ENCODE assay signal across 1 cellular context in genomic region chr11:33976351-33977199, GRCh38.
TF ChIP-seq lines count a peak whose summit lies in the region.

No MANE protein-coding gene starts in this region.

TF ChIP-seq in IMR-90, 13 proteins besides CTCF, POLR2A, EP300 and RAD21 (continued from another document):
- TF ChIP-seq ELK1 (IDR thresholded peaks at IDR 0.05; ENCODE audit: borderline replicate concordance, low read depth, low read length), result no peak
- no peak for TF ChIP-seq FOS (IDR thresholded peaks at IDR 0.05; ENCODE audit: low read depth, low read length)
- no peak for TF ChIP-seq CEBPB (IDR thresholded peaks at IDR 0.05; ENCODE audit: low read depth, low read length)
